Comparison of ENCODE assay signal across 14 cellular contexts in genomic region chr9:130422546-130422945, GRCh38. TPM values are rescaled to one million over a fixed set of nuclear protein-coding genes. Genes with fewer than 3 reads are reported as not detected.
DNase-seq lines count a peak whose midpoint lies in the region; ATAC-seq, FAIRE-seq and TF ChIP-seq lines count a peak whose summit lies in the region.
"Had no signal": no experiment of that assay in that cellular context is flagged by ENCODE, and none has a peak within 500 bp of the region (broad histone marks: within the 10 kb centered on the region; RNA-seq: fewer than 3 reads in every experiment).

No MANE protein-coding gene starts in this region.

- H3K23ac ChIP-seq in H1 (ENCODE audit: insufficient read length), result no peak overlapping the region
- H3K23ac ChIP-seq in neuronal stem cell (ENCODE audit: low read depth, low read length, poor library complexity), result peak overlapping the region; percentile 46

- H3K79me1 ChIP-seq in H1 (ENCODE audit: low read depth, low read length) (no peaks in the 10 kb centered on the region), neuronal stem cell (ENCODE audit: low read depth, low read length) (no peaks in the 10 kb centered on the region)

- 88% methylated on average over 9 of the region's 10 CpGs; no CpG with 5 or more reads in 1 of the 2 experiments for WGBS in H1 (ENCODE audit: extremely low coverage in 1 of 2, insufficient coverage in 1 of 2, insufficient read length in 1 of 2, insufficient replicate concordance in 2 of 2, low coverage in 1 of 2, low lambda C conversion rate in 2 of 2, missing lambda C conversion rate in 1 of 2), 2 experiments
- no CpG with 5 or more reads among the region's 10 CpGs for WGBS in neuronal stem cell (ENCODE audit: extremely low coverage in 2 of 2, insufficient read length in 2 of 2, insufficient replicate concordance in 1 of 2), 2 donors

- CTCF ChIA-PET in H1 (lab: Charles Lee; ENCODE audit: partially characterized antibody), result interaction anchor here (0.7 to 3.4 kb wide), 7 partner anchors 10 to 111 kb away, joined by 3 to 12 read pairs (median 6); no protein-coding TSS in a partner anchor

- no peak for TF ChIP-seq EP300 in H1 (IDR thresholded peaks at IDR 0.05; ENCODE audit: borderline replicate concordance in 1 of 2, low read depth in 2 of 2, low read length in 2 of 2)

- peak overlapping the region; percentile 90; the same call in 1 of the 2 replicates for H2BK20ac ChIP-seq in H1 (ENCODE audit: low read length)

- peak overlapping the region; percentile 35 for H4K8ac ChIP-seq in H1 (ENCODE audit: extremely low read depth, insufficient read depth, low read length)
- no peak overlapping the region for H4K8ac ChIP-seq in neuronal stem cell (ENCODE audit: low read depth, low read length)

- H3K27ac ChIP-seq in H1 (ENCODE audit: low read depth, low read length), result no peak overlapping the region; the same call in 1 of the 2 replicates
- no peak overlapping the region for H3K27ac ChIP-seq in neuronal stem cell (replicated peaks; ENCODE audit: low read length)

- H3K23me2 ChIP-seq in H1 (ENCODE audit: low read depth, low read length), result no peaks in the 10 kb centered on the region

- H2AK5ac ChIP-seq in H1 (ENCODE audit: low read depth, low read length) (peak overlapping the region; percentile 97; the same call in 1 of the 2 replicates), neuronal stem cell (ENCODE audit: low read depth, low read length) (peak overlapping the region; percentile 11)

- H3K36me3 ChIP-seq in H1 (ENCODE audit: control insufficient read depth in 2 of 4, insufficient read depth in 4 of 4, low read length in 3 of 4) (no peaks in the 10 kb centered on the region), neuronal stem cell (replicated peaks in 1 of 2; ENCODE audit: control insufficient read depth in 2 of 2, insufficient read depth in 2 of 2, low read length in 2 of 2) (no peaks in the 10 kb centered on the region)

- no peak for FAIRE-seq in H1 (lab: Jason Lieb, UNC)
- FAIRE-seq: GM12891 had no signal

- H2BK120ac ChIP-seq in H1 (replicated peaks; ENCODE audit: low read depth, low read length) (no peak overlapping the region), neuronal stem cell (ENCODE audit: low read depth, low read length) (no peak overlapping the region)

- H3K9ac ChIP-seq in H1 (replicated peaks in 1 of 4; ENCODE audit: extremely low read depth in 1 of 4, low read depth in 3 of 4, low read length in 3 of 4), result no peak overlapping the region
- no peak overlapping the region for H3K9ac ChIP-seq in neuronal stem cell (ENCODE audit: low read depth, low read length, poor library complexity)
- H3K9ac ChIP-seq: SK-N-SH had no signal

- H4K5ac ChIP-seq in H1 (ENCODE audit: insufficient read length, low read depth, low read length), result no peak overlapping the region

- no peak for TF ChIP-seq CTCF in H1 (IDR thresholded peaks at IDR 0.05; ENCODE audit: control extremely low read depth in 1 of 3, insufficient read depth in 1 of 3, low read depth in 1 of 3, low read length in 3 of 3)
- TF ChIP-seq CTCF in foreskin fibroblast (IDR thresholded peaks at IDR 0.05; ENCODE audit: low read depth, low read length), result no peak

- H3K18ac ChIP-seq in H1 (ENCODE audit: extremely low read depth, low read length) (no peak overlapping the region; the same call in 1 of the 2 replicates), neuronal stem cell (ENCODE audit: low read length) (peak overlapping the region; percentile 21)

- H3K4me2 ChIP-seq in H1 (ENCODE audit: insufficient read depth in 1 of 2, low read depth in 2 of 2, low read length in 2 of 2) (no peak overlapping the region), neuronal stem cell (ENCODE audit: insufficient read depth, low read length, poor library complexity, severe bottlenecking) (no peak overlapping the region)

- H3K27me3 ChIP-seq in H1 (replicated peaks in 1 of 4; ENCODE audit: control insufficient read depth in 3 of 4, extremely low read depth in 1 of 4, insufficient read depth in 3 of 4, low read length in 3 of 4), result no peaks in the 10 kb centered on the region
- H3K27me3 ChIP-seq in neuronal stem cell (ENCODE audit: control insufficient read depth in 3 of 3, insufficient read depth in 3 of 3, low read depth in 1 of 3, low read length in 3 of 3), result peaks cover 0 to 42% (median 0%) of the 10 kb centered on the region in 3 experiments

- H3K14ac ChIP-seq in H1 (ENCODE audit: insufficient read length) (no peak overlapping the region), neuronal stem cell (ENCODE audit: low read length) (peak overlapping the region; percentile 9)

- POLR2A ChIA-PET in H1 (lab: Charles Lee; ENCODE audit: partially characterized antibody), result interaction anchor here (0.6 to 4.1 kb wide), 4 partner anchors 9 to 25 kb away, joined by 3 to 31 read pairs (median 4); no protein-coding TSS in a partner anchor

- no peak for TF ChIP-seq RAD21 in H1 (IDR thresholded peaks at IDR 0.05 in 1 of 2, conservative IDR thresholded peaks at IDR 0.05 in 1 of 2; ENCODE audit: low read depth in 2 of 2, low read length in 2 of 2)

- H3K4me3 ChIP-seq in H1 (ENCODE audit: extremely low read depth in 1 of 4, insufficient read depth in 2 of 4, low read depth in 3 of 4, low read length in 4 of 4), result no peak overlapping the region; a peak in 1 of 8 replicates
- no peak overlapping the region for H3K4me3 ChIP-seq in neuronal stem cell (ENCODE audit: low read length in 2 of 2)
- H3K4me3 ChIP-seq in foreskin fibroblast (ENCODE audit: low read depth in 1 of 2, low read length in 2 of 2), result no peak overlapping the region

- DNase-seq in RPMI7951 (ENCODE audit: low read depth) (peak; percentile 26), H1 (ENCODE audit: low read depth in 1 of 2, low spot score in 2 of 2) (no peak), neuronal stem cell (ENCODE audit: low spot score) (no peak), NCI-H2029 (lab: John Stamatoyannopoulos, UW) (no peak), foreskin fibroblast (no peak), anterior cingulate cortex (lab: John Stamatoyannopoulos, UW) (no peak)
- no peak for DNase-seq in stimulated activated naive CD8-positive, alpha-beta T cell treated with anti-CD3 and anti-CD28 coated beads, Interleukin-15, Interleukin-2, amounts not matched to agents 100 U/mL and 50 U/mL, for 24 hours
- DNase-seq: CD4-positive, alpha-beta memory T cell; DND-41; Kasumi-1; NCI-H526 treated with DMSO at 0.1 percent for 48 hours; PC-3 had no signal

- H3K56ac ChIP-seq in H1 (replicated peaks; ENCODE audit: insufficient read length, low read depth, low read length), result no peak overlapping the region

- 0 out of 2 replicates have a peak overlapping the region, but pooled peaks have one; percentile 97 for H2BK15ac ChIP-seq in H1 (ENCODE audit: low read length)
- no peak overlapping the region for H2BK15ac ChIP-seq in neuronal stem cell (ENCODE audit: low read length)

- no peak for TF ChIP-seq POLR2A in H1 (IDR thresholded peaks at IDR 0.05; ENCODE audit: control extremely low read depth in 1 of 2, low read depth in 2 of 2, low read length in 2 of 2)

- no peaks in the 10 kb centered on the region for H3K79me2 ChIP-seq in H1 (ENCODE audit: control insufficient read depth in 1 of 2, insufficient read depth in 2 of 2, low read length in 2 of 2)

- no peak overlapping the region for H2AFZ ChIP-seq in H1 (ENCODE audit: low read length)
- H2AFZ ChIP-seq in neuronal stem cell (ENCODE audit: low read length), result no peak overlapping the region

- H2BK5ac ChIP-seq in H1 (ENCODE audit: low read depth, low read length) (peak overlapping the region; percentile 88; the same call in 1 of the 2 replicates), neuronal stem cell (ENCODE audit: low read length) (no peak overlapping the region)

- no peak for ATAC-seq in stimulated activated naive CD8-positive, alpha-beta T cell treated with anti-CD3 and anti-CD28 coated beads, Interleukin-15, Interleukin-2, amounts not matched to agents 100 U/mL and 50 U/mL, for 24 hours
- ATAC-seq: PC-3 had no signal

- peak overlapping the region; percentile 99; the same call in 1 of the 2 replicates for H2BK12ac ChIP-seq in H1 (ENCODE audit: low read depth, low read length)
- peak overlapping the region; percentile 64 for H2BK12ac ChIP-seq in neuronal stem cell (ENCODE audit: low read length)

- peaks cover 6 to 15% (median 10%) of the 10 kb centered on the region in 4 experiments; a peak in 6 of 7 replicates for H3K4me1 ChIP-seq in H1 (replicated peaks in 1 of 4; ENCODE audit: control insufficient read depth in 3 of 4, insufficient read depth in 4 of 4, low read length in 3 of 4)
- H3K4me1 ChIP-seq in neuronal stem cell (ENCODE audit: control insufficient read depth in 2 of 2, insufficient read depth in 1 of 2, low read depth in 1 of 2, low read length in 2 of 2), result peaks cover 0 to 2% of the 10 kb centered on the region in 2 donors

- peak overlapping the region; percentile 97 for H4K91ac ChIP-seq in H1 (replicated peaks; ENCODE audit: insufficient read length, low read length)
- no peak overlapping the region for H4K91ac ChIP-seq in neuronal stem cell (ENCODE audit: low read depth, low read length, poor library complexity)

- H4K20me1 ChIP-seq in H1 (replicated peaks in 1 of 2; ENCODE audit: control insufficient read depth in 1 of 2, insufficient read depth in 2 of 2, low read length in 2 of 2), result no peaks in the 10 kb centered on the region

- H3K4ac ChIP-seq in H1 (replicated peaks; ENCODE audit: insufficient read length, low read depth, low read length), result peak overlapping the region; percentile 87
- H3K4ac ChIP-seq in neuronal stem cell (ENCODE audit: low read length), result no peak overlapping the region

- H3K9me3 ChIP-seq in H1 (ENCODE audit: insufficient read depth in 2 of 2, low read depth in 1 of 2, low read length in 1 of 2) (peaks cover 0 to 2% of the 10 kb centered on the region in 2 experiments; a peak in 1 of 4 replicates), neuronal stem cell (replicated peaks in 1 of 2; ENCODE audit: control insufficient read depth in 2 of 2, insufficient read depth in 1 of 2, low read depth in 1 of 2, low read length in 2 of 2) (peaks cover 0 to 6% of the 10 kb centered on the region in 2 donors)
- H3K9me3 ChIP-seq: SK-N-SH had no signal

TF ChIP-seq in H1, 55 proteins besides CTCF, POLR2A, EP300 and RAD21 (continues in another document):
- no peak for TF ChIP-seq SUZ12 (IDR thresholded peaks at IDR 0.05; ENCODE audit: low read length)
- no peak for TF ChIP-seq BCL11A (IDR thresholded peaks at IDR 0.05; ENCODE audit: low read depth in 2 of 2, low read length in 2 of 2)
- no peak for TF ChIP-seq SP4 (IDR thresholded peaks at IDR 0.05; ENCODE audit: low read length)

RNA-seq across cellular contexts. Expression of gene ASS1, which starts 22.2 kb away (rescaled TPM):
- 247 and 249 TPM in 2 replicates for total RNA-seq in RPMI7951 (2014; rRNA removed; shearing (Covaris generic))
- total RNA-seq in H1 (2021; fragmentation: NEBNext Ultra II Directional; extraction: Animal tissue kit (Norgen Biotek cat#: 25700)), result 108 and 116 TPM in 2 replicates
- 296 and 298 TPM in 2 replicates for polyA plus RNA-seq in H1 (2011; rRNA removed)
- polyA plus RNA-seq in H1 (2011; cell fraction: cytosol; rRNA removed), result 326 TPM
- polyA plus RNA-seq in H1 (2011; cell fraction: nucleus; rRNA removed), result 280 TPM
- polyA plus RNA-seq in H1 (2012, experiment 1 of 2), result 240 to 283 TPM (median 268 TPM) in 4 replicates
- polyA plus RNA-seq in H1 (2012, experiment 2 of 2), result 287 TPM
- polyA plus RNA-seq in H1 (2013, experiment 1 of 2), result 64.1 TPM
- polyA plus RNA-seq in H1 (2013, experiment 2 of 2), result 63.0 TPM
- polyA minus RNA-seq in H1 (2011; rRNA and poly(A)+ RNA removed), result 172 and 229 TPM in 2 replicates
- 85.1 TPM for polyA minus RNA-seq in H1 (2011; cell fraction: cytosol; rRNA and poly(A)+ RNA removed)
- 55.6 TPM for polyA minus RNA-seq in H1 (2011; cell fraction: nucleus; rRNA and poly(A)+ RNA removed)
- 19.7 TPM for polyA plus RNA-seq in neuronal stem cell (2013, experiment 1 of 2)
- 19.8 TPM for polyA plus RNA-seq in neuronal stem cell (2013, experiment 2 of 2)
- total RNA-seq: CD4-positive, alpha-beta memory T cell had no signal
- polyA plus RNA-seq: CD4-positive, alpha-beta memory T cell had no signal
